In genomic region chr5:95841914-95842812, GRCh38 we compare ENCODE assay signal across 8 cellular contexts. TPM values are rescaled to one million over a fixed set of nuclear protein-coding genes. Genes with fewer than 3 reads are reported as not detected.
DNase-seq lines count a peak whose midpoint lies in the region; ATAC-seq and TF ChIP-seq lines count a peak whose summit lies in the region.

No MANE protein-coding gene starts in this region.

- peak overlapping the region; percentile 85 for H3K27ac Mint-ChIP-seq in Calu3 (ENCODE audit: unreplicated experiment)

- peaks cover 35% of the 10 kb centered on the region for H3K4me1 Mint-ChIP-seq in Calu3 (ENCODE audit: low read depth, unreplicated experiment)

- in situ Hi-C loops in gastrocnemius medialis (cut with MboI; ENCODE audit: low sequenced_read_pairs in 4 of 4), result loop anchor here in 2 of 4 donors (10.0 to 25.0 kb wide), 2 partner anchors 67 to 870 kb away; no protein-coding TSS in a partner anchor

- H3K36me3 Mint-ChIP-seq in Calu3 (ENCODE audit: insufficient read depth, unreplicated experiment), result peaks cover 5% of the 10 kb centered on the region

- no TSS peak for BruUV-seq in Calu3 (replicated peaks; lab: Mats Ljungman, UMichigan)

- H3K27me3 ChIP-seq in gastrocnemius medialis (no peaks in the 10 kb centered on the region), prostate gland (replicated peaks; ENCODE audit: insufficient read depth) (no peaks in the 10 kb centered on the region)

- H3K36me3 ChIP-seq in gastrocnemius medialis (no peaks in the 10 kb centered on the region), prostate gland (no peaks in the 10 kb centered on the region)

- intact Hi-C loops in Calu3 (cut with micrococcal nuclease; ENCODE audit: unreplicated experiment), result no loop called here
- intact Hi-C loops in Right ventricle myocardium superior (cut with DNase I), result no loop called here
- intact Hi-C loops in gastrocnemius medialis (cut with DNase I; ENCODE audit: low total_unique reads), result loop anchor here (10.0 kb wide), 1 partner anchor 287 kb away; the partner anchor contains the start of genes ARSK and SKIC3
- intact Hi-C loops in prostate gland (cut with DNase I), result loop anchor here (5.0 to 10.0 kb wide), 2 partner anchors 175 to 287 kb away; partner anchors contain the start of genes ARSK and SKIC3

- 91% methylated on average over 8 of the region's 8 CpGs for WGBS in prostate gland

- no peak for TF ChIP-seq CTCF in Calu3 (IDR thresholded peaks at IDR 0.05; ENCODE audit: unreplicated experiment)
- no peak for TF ChIP-seq CTCF in VCaP (conservative IDR thresholded peaks at IDR 0.05)
- no peak for TF ChIP-seq CTCF in gastrocnemius medialis (IDR thresholded peaks at IDR 0.05 in 4 of 5, conservative IDR thresholded peaks at IDR 0.05 in 1 of 5)
- TF ChIP-seq CTCF in prostate gland (IDR thresholded peaks at IDR 0.05), result no peak

- ATAC-seq in Right ventricle myocardium superior (ENCODE audit: poor library complexity), result peak; percentile 69
- ATAC-seq in gastrocnemius medialis, result peak; percentile 53 to 59

- TF ChIP-seq POLR2A in gastrocnemius medialis (IDR thresholded peaks at IDR 0.05), result peak; percentile 4 to 56
- no peak for TF ChIP-seq POLR2A in prostate gland (IDR thresholded peaks at IDR 0.05)

- 0 out of 2 replicates have a peak overlapping the region, but pooled peaks have one; percentile 47 for H3K27ac ChIP-seq in VCaP
- H3K27ac ChIP-seq in gastrocnemius medialis, result peak overlapping the region; percentile 84 to 92 (median 88)
- H3K27ac ChIP-seq in prostate gland, result peak overlapping the region in 1 of 2 donors; percentile 11

- no peak overlapping the region for H3K4me3 Mint-ChIP-seq in Calu3 (ENCODE audit: low read depth, unreplicated experiment)

- CTCF ChIA-PET in Calu3 (lab: Charles Lee), result interaction anchor here (3.3 kb wide), 1 partner anchor 61 kb away, joined by 28 read pairs; no protein-coding TSS in a partner anchor

- H3K4me1 ChIP-seq in gastrocnemius medialis (peaks cover 32 to 67% of the 10 kb centered on the region in 2 donors), prostate gland (replicated peaks) (peaks cover 5% of the 10 kb centered on the region)

- H3K4me3 ChIP-seq in gastrocnemius medialis (no peak overlapping the region), prostate gland (no peak overlapping the region)

- H3K9me3 ChIP-seq in gastrocnemius medialis (no peaks in the 10 kb centered on the region), prostate gland (no peaks in the 10 kb centered on the region)

- no peaks in the 10 kb centered on the region for H3K9me3 Mint-ChIP-seq in Calu3 (ENCODE audit: low read depth, unreplicated experiment)

- H3K27me3 Mint-ChIP-seq in Calu3 (ENCODE audit: unreplicated experiment), result no peaks in the 10 kb centered on the region

- DNase-seq in Calu3, result no peak
- peak; percentile 62 for DNase-seq in Right ventricle myocardium superior
- DNase-seq in gastrocnemius medialis, result peak; percentile 73 to 87
- DNase-seq in C1 segment of cervical spinal cord (lab: John Stamatoyannopoulos, UW), result no peak
- DNase-seq in prostate gland (ENCODE audit: low spot score), result no peak
- no peak for DNase-seq in SIG-M5 treated with dmso at 0.1 percent for 504 hours (lab: John Stamatoyannopoulos, UW; ENCODE audit: unreplicated experiment)
- no peak for DNase-seq in NCI-H1694 (lab: John Stamatoyannopoulos, UW)

RNA-seq across cellular contexts. Expression of gene GLRX, which starts 19.6 kb away (rescaled TPM):
- total RNA-seq in Calu3 (2022) (27.9 and 33.7 TPM in 2 replicates), Right ventricle myocardium superior (104 TPM), gastrocnemius medialis (1,000 to 10,000 TPM; 1,042 to 2,721 (median 1,859) TPM), prostate gland (10 to 100 TPM; 16.6 to 34.8 TPM)

Comparison
In these comparisons a context has a peak if more than half of its experiments do, and no peak if none do; other contexts are left out.
1. DNase-seq: peak in Right ventricle myocardium superior (single experiment) and gastrocnemius medialis (2 of 2); none in Calu3 (single experiment), C1 segment of cervical spinal cord (0 of 14), prostate gland (single experiment), SIG-M5 treated with dmso at 0.1 percent for 504 hours (single experiment) and NCI-H1694 (single experiment).
2. intact Hi-C loops: an anchor here in gastrocnemius medialis (10.0 kb wide) and prostate gland (5.0 to 10.0 kb wide); none called in Calu3 and Right ventricle myocardium superior.